In the genomic region with DNA sequence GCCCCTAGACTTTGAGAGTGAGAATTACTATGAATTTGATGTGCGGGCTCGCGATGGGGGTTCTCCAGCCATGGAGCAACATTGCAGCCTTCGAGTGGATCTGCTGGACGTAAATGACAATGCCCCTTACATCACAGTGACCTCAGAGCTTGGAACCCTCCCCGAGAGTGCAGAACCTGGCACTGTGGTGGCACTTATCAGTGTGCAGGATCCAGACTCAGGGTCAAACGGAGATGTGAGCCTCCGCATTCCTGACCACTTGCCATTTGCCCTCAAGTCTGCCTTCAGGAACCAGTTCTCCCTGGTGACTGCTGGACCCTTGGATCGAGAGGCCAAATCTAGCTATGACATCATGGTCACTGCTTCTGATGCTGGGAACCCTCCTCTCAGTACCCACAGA, we compare ENCODE assay signal across 19 cellular contexts. TPM values are rescaled to one million over a fixed set of nuclear protein-coding genes. Genes with fewer than 3 reads are reported as not detected.
DNase-seq lines count a peak whose midpoint lies in the region; ATAC-seq, FAIRE-seq and TF ChIP-seq lines count a peak whose summit lies in the region.
"Had no signal": no experiment of that assay in that cellular context is flagged by ENCODE, and none has a peak within 500 bp of the region (broad histone marks: within the 10 kb centered on the region; RNA-seq: fewer than 3 reads in every experiment).

No MANE protein-coding gene starts in this region.

- H3K4me2 ChIP-seq in HepG2 (ENCODE audit: low read depth, low read length): no peak overlapping the region

- TF ChIP-seq CTCF in HepG2 (CRISPR knock-in tag; IDR thresholded peaks at IDR 0.05) (no peak), right lobe of liver (IDR thresholded peaks at IDR 0.05) (no peak), endodermal cell (conservative IDR thresholded peaks at IDR 0.05) (no peak), nephron (IDR thresholded peaks at IDR 0.05; ENCODE audit: unreplicated experiment in 3 of 3) (no peak), uterus (IDR thresholded peaks at IDR 0.05) (no peak)

- H3K36me3 Mint-ChIP-seq in endodermal cell (ENCODE audit: low read depth) (peaks cover 22% of the 10 kb centered on the region), nephron (ENCODE audit: low read depth) (peaks cover 82% of the 10 kb centered on the region), T-cell (no peaks in the 10 kb centered on the region)

- H3K27ac ChIP-seq in HepG2 (ENCODE audit: extremely low read length, insufficient read depth, low read length): no peak overlapping the region
- no peak overlapping the region for H3K27ac ChIP-seq in right lobe of liver
- no peak overlapping the region for H3K27ac ChIP-seq in endodermal cell (ENCODE audit: low read depth, low read length)
- no peak overlapping the region for H3K27ac ChIP-seq in uterus
- H3K27ac ChIP-seq: C4-2B, GM23248, Peyer's patch had no signal

- H3K9me3 ChIP-seq in HepG2 (ENCODE audit: low read length): no peaks in the 10 kb centered on the region
- no peaks in the 10 kb centered on the region for H3K9me3 ChIP-seq in right lobe of liver
- no peaks in the 10 kb centered on the region for H3K9me3 ChIP-seq in endodermal cell (ENCODE audit: control insufficient read depth, low read length)
- no peaks in the 10 kb centered on the region for H3K9me3 ChIP-seq in uterus
- H3K9me3 ChIP-seq: Peyer's patch had no signal

- H3K4me3 ChIP-seq in HepG2 (replicated peaks in 1 of 3; ENCODE audit: insufficient read depth in 1 of 3, low read depth in 2 of 3, low read length in 3 of 3) (no peak overlapping the region), right lobe of liver (no peak overlapping the region), endodermal cell (ENCODE audit: low read length) (no peak overlapping the region), uterus (no peak overlapping the region)
- H3K4me3 ChIP-seq: GM23248 had no signal

- H4K20me1 ChIP-seq in HepG2 (ENCODE audit: insufficient read depth, low read length): no peaks in the 10 kb centered on the region

- TF ChIP-seq POLR2A in HepG2 (IDR thresholded peaks at IDR 0.05; ENCODE audit: insufficient read depth in 1 of 2, low read depth in 2 of 2, low read length in 2 of 2): no peak
- TF ChIP-seq POLR2A in right lobe of liver (IDR thresholded peaks at IDR 0.05): no peak
- no peak for TF ChIP-seq POLR2A in uterus (IDR thresholded peaks at IDR 0.05)

- no peak overlapping the region for H3K9ac ChIP-seq in HepG2 (ENCODE audit: insufficient read depth, low read depth, low read length)
- H3K9ac ChIP-seq in endodermal cell (ENCODE audit: extremely low read depth, low read length, poor library complexity, severe bottlenecking): no peak overlapping the region
- H3K9ac ChIP-seq: GM23248 had no signal

- no peaks in the 10 kb centered on the region for H3K4me1 ChIP-seq in HepG2 (ENCODE audit: insufficient read depth, low read length)
- no peaks in the 10 kb centered on the region for H3K4me1 ChIP-seq in right lobe of liver
- peaks cover 12% of the 10 kb centered on the region for H3K4me1 ChIP-seq in endodermal cell (ENCODE audit: control insufficient read depth, insufficient read depth, low read length)
- no peaks in the 10 kb centered on the region for H3K4me1 ChIP-seq in uterus
- H3K4me1 ChIP-seq: Peyer's patch had no signal

- TF ChIP-seq EP300 in HepG2 (IDR thresholded peaks at IDR 0.05; ENCODE audit: low read depth in 2 of 2, low read length in 2 of 2): no peak
- TF ChIP-seq EP300 in HepG2 (CRISPR knock-in tag; IDR thresholded peaks at IDR 0.05; ENCODE audit: borderline replicate concordance): no peak

- DNase-seq in HepG2 (ENCODE audit: low spot score) (no peak), right lobe of liver (no peak), endodermal cell (no peak), GM19239 (ENCODE audit: insufficient read length, low spot score) (no peak), LoVo (ENCODE audit: low spot score) (no peak), T-cell (no peak), uterus (no peak)
- DNase-seq: DMS153, EL, GM23248, NCI-H1417 treated with DMSO at 0.1 percent for 48 hours, NCI-H2081, NCI-H510A treated with DMSO at 0.1 percent for 48 hours, Peyer's patch, Right ventricle myocardium superior had no signal

- H2AFZ ChIP-seq in HepG2 (ENCODE audit: low read length): no peak overlapping the region
- H2AFZ ChIP-seq: GM23248 had no signal

- H3K27me3 Mint-ChIP-seq in endodermal cell (ENCODE audit: insufficient read depth) (peaks cover 61% of the 10 kb centered on the region), nephron (ENCODE audit: low read depth) (no peaks in the 10 kb centered on the region), T-cell (peaks cover 77 to 97% of the 10 kb centered on the region in 2 donors)

- FAIRE-seq in HepG2 (lab: Jason Lieb, UNC): no peak
- no peak for FAIRE-seq in GM19239 (lab: Jason Lieb, UNC)
- FAIRE-seq: GM18507 had no signal

- H3K4me3 Mint-ChIP-seq in endodermal cell: peak overlapping the region; percentile 6
- peak overlapping the region; percentile 40 to 86 (median 73) for H3K4me3 Mint-ChIP-seq in nephron
- peak overlapping the region in 1 of 3 donors; percentile 38 for H3K4me3 Mint-ChIP-seq in T-cell

- no TSS peak for BruUV-seq in HepG2 (replicated peaks; lab: Mats Ljungman, UMichigan)

- H3K27ac Mint-ChIP-seq in endodermal cell (no peak overlapping the region), nephron (no peak overlapping the region), T-cell (no peak overlapping the region)

- H3K4me1 Mint-ChIP-seq in endodermal cell (peaks cover 32% of the 10 kb centered on the region), nephron (peaks cover 37% of the 10 kb centered on the region), T-cell (peaks cover 11 to 26% (median 22%) of the 10 kb centered on the region in 3 donors)

- H3K9me3 Mint-ChIP-seq in endodermal cell (no peaks in the 10 kb centered on the region), nephron (peaks cover 48% of the 10 kb centered on the region), T-cell (no peaks in the 10 kb centered on the region)

- in situ Hi-C loops in HepG2 (cut with HindIII; ENCODE audit: extremely low pct_ligation_motif_present, low pct_unique_long_range_greater_than_20kb): no loop called here

- ATAC-seq in HepG2 (no peak), right lobe of liver (no peak), T-cell (replicated peaks in 1 of 4) (no peak)

- no peaks in the 10 kb centered on the region for H3K36me3 ChIP-seq in HepG2 (replicated peaks in 1 of 2; ENCODE audit: control insufficient read depth in 1 of 2, insufficient read depth in 2 of 2, low read length in 2 of 2)
- no peaks in the 10 kb centered on the region for H3K36me3 ChIP-seq in right lobe of liver
- no peaks in the 10 kb centered on the region for H3K36me3 ChIP-seq in endodermal cell (ENCODE audit: control insufficient read depth, insufficient read depth, low read length)
- H3K36me3 ChIP-seq in uterus: no peaks in the 10 kb centered on the region
- H3K36me3 ChIP-seq: Peyer's patch had no signal

- peaks cover 3 to 33% of the 10 kb centered on the region in 2 experiments for H3K27me3 ChIP-seq in HepG2 (ENCODE audit: control insufficient read depth in 1 of 2, insufficient read depth in 2 of 2, low read length in 2 of 2)
- H3K27me3 ChIP-seq in right lobe of liver: no peaks in the 10 kb centered on the region
- peaks cover 14% of the 10 kb centered on the region for H3K27me3 ChIP-seq in endodermal cell (ENCODE audit: control insufficient read depth, insufficient read depth, low read length, poor library complexity, severe bottlenecking)
- no peaks in the 10 kb centered on the region for H3K27me3 ChIP-seq in uterus
- H3K27me3 ChIP-seq: Peyer's patch had no signal

- H3K79me2 ChIP-seq in HepG2 (ENCODE audit: insufficient read depth, low read length): no peaks in the 10 kb centered on the region

- WGBS in HepG2 (ENCODE audit: low lambda C conversion rate): 86% methylated on average over 5 of the region's 9 CpGs
- WGBS in right lobe of liver (ENCODE audit: insufficient coverage, low coverage, low lambda C conversion rate, missing lambda C conversion rate): 75% methylated on average over 3 of the region's 9 CpGs
- 93 to 99% methylated on average over 8 to 9 of the region's 9 CpGs for WGBS in endodermal cell (ENCODE audit: insufficient coverage in 1 of 2, insufficient read length in 1 of 2), 2 experiments

- intact Hi-C loops in HepG2 (cut with micrococcal nuclease; ENCODE audit: unreplicated experiment) (no loop called here), right lobe of liver (cut with DNase I) (no loop called here), uterus (cut with DNase I; ENCODE audit: low total_unique reads) (no loop called here)

- TF ChIP-seq RAD21 in HepG2 (CRISPR knock-in tag; IDR thresholded peaks at IDR 0.05): no peak

- CTCF ChIA-PET in HepG2 (lab: Yijun Ruan, JAX; ENCODE audit: low intra/inter-chr PET ratio, low total read pairs) (no interaction called here), T-cell (lab: Charles Lee) (interaction anchor here in 1 of 2 donors (0.5 kb wide), 1 partner anchor 240 kb away, joined by 3 read pairs; no protein-coding TSS in a partner anchor)

- POLR2A ChIA-PET in HepG2 (lab: Yijun Ruan, JAX): no interaction called here
- POLR2A ChIA-PET in T-cell (lab: Charles Lee): no interaction called here

RNA-seq across cellular contexts. Expression of gene PCDHGC4, which starts 1.3 kb away (rescaled TPM):
- total RNA-seq in HepG2 (2016; rRNA removed; fragmentation: Illumina TruSeq; extraction: Trizol) (0.07 TPM in 1 of 2 replicates, not detected in the other), right lobe of liver (10 to 100 TPM in 1 of 6 experiments, under 1 TPM in 5; 0.20 to 10.7 (median 0.34) TPM), endodermal cell (1 to 10 TPM; 2.6 to 3.0 TPM), T-cell (under 1 TPM in 2 of 5 donors, not detected in 3; 0.18 to 0.51 TPM), uterus (1 to 10 TPM; 2.9 to 8.0 (median 6.7) TPM)
- total RNA-seq in HepG2 (2016; cell fraction: cytosol; rRNA removed; fragmentation: Illumina TruSeq; extraction: Trizol; ENCODE audit: low read depth): not detected in 2 replicates
- total RNA-seq in HepG2 (2016; cell fraction: insoluble cytoplasmic fraction; rRNA removed; fragmentation: Illumina TruSeq; extraction: Trizol): 0.11 TPM in 1 of 2 replicates, not detected in the other
- not detected in 2 replicates for total RNA-seq in HepG2 (2016; cell fraction: membrane; rRNA removed; fragmentation: Illumina TruSeq; extraction: Trizol)
- total RNA-seq in HepG2 (2016; cell fraction: nucleus; rRNA removed; fragmentation: Illumina TruSeq; extraction: Trizol): 0.44 and 0.47 TPM in 2 replicates
- polyA plus RNA-seq in HepG2 (2011; rRNA removed): 0.10 TPM in 1 of 2 replicates, not detected in the other
- not detected in 2 replicates for polyA plus RNA-seq in HepG2 (2011; cell fraction: cytosol; rRNA removed)
- polyA plus RNA-seq in HepG2 (2011; cell fraction: nucleus; rRNA removed): 0.07 and 0.11 TPM in 2 replicates
- polyA plus RNA-seq in HepG2 (2012): not detected in 2 replicates
- not detected in 2 replicates for polyA plus RNA-seq in HepG2 (2016; cell fraction: cytosol; fragmentation: Illumina TruSeq; extraction: Trizol; ENCODE audit: low read depth)
- not detected in 2 replicates for polyA plus RNA-seq in HepG2 (2016; cell fraction: insoluble cytoplasmic fraction; fragmentation: Illumina TruSeq; extraction: Trizol; ENCODE audit: low read depth)
- not detected in 2 replicates for polyA plus RNA-seq in HepG2 (2016; cell fraction: membrane; fragmentation: Illumina TruSeq; extraction: Trizol; ENCODE audit: low read depth)
- not detected in 2 replicates for polyA plus RNA-seq in HepG2 (2016; cell fraction: nucleus; fragmentation: Illumina TruSeq; extraction: Trizol; ENCODE audit: insufficient read depth, low read depth)
- 0.21 and 0.34 TPM in 2 replicates for polyA minus RNA-seq in HepG2 (2011; rRNA and poly(A)+ RNA removed; ENCODE audit: low replicate concordance)
- polyA minus RNA-seq in HepG2 (2011; cell fraction: cytosol; rRNA and poly(A)+ RNA removed): not detected in 2 replicates
- 0.39 and 0.99 TPM in 2 replicates for polyA minus RNA-seq in HepG2 (2011; cell fraction: nucleus; rRNA and poly(A)+ RNA removed)
- 22.9 TPM for polyA plus RNA-seq in endodermal cell (2013, experiment 1 of 2)
- polyA plus RNA-seq in endodermal cell (2013, experiment 2 of 2): 22.7 TPM
- total RNA-seq: A172 had no signal

RNA-seq across cellular contexts. Expression of gene PCDHGC5, which starts 2.8 kb away (rescaled TPM):
- total RNA-seq in HepG2 (2016; rRNA removed; fragmentation: Illumina TruSeq; extraction: Trizol): not detected in 2 replicates
- total RNA-seq in HepG2 (2016; cell fraction: cytosol; rRNA removed; fragmentation: Illumina TruSeq; extraction: Trizol; ENCODE audit: low read depth): not detected in 2 replicates
- 0.06 TPM in 1 of 2 replicates, not detected in the other for total RNA-seq in HepG2 (2016; cell fraction: insoluble cytoplasmic fraction; rRNA removed; fragmentation: Illumina TruSeq; extraction: Trizol)
- not detected in 2 replicates for total RNA-seq in HepG2 (2016; cell fraction: membrane; rRNA removed; fragmentation: Illumina TruSeq; extraction: Trizol)
- total RNA-seq in HepG2 (2016; cell fraction: nucleus; rRNA removed; fragmentation: Illumina TruSeq; extraction: Trizol): 0.13 TPM in 1 of 2 replicates, not detected in the other
- 0.03 TPM in 1 of 2 replicates, not detected in the other for polyA plus RNA-seq in HepG2 (2011; rRNA removed)
- polyA plus RNA-seq in HepG2 (2011; cell fraction: cytosol; rRNA removed): not detected in 2 replicates
- 0.21 and 0.23 TPM in 2 replicates for polyA plus RNA-seq in HepG2 (2011; cell fraction: nucleus; rRNA removed)
- not detected in 2 replicates for polyA plus RNA-seq in HepG2 (2012)
- not detected in 2 replicates for polyA plus RNA-seq in HepG2 (2016; cell fraction: cytosol; fragmentation: Illumina TruSeq; extraction: Trizol; ENCODE audit: low read depth)
- not detected in 2 replicates for polyA plus RNA-seq in HepG2 (2016; cell fraction: insoluble cytoplasmic fraction; fragmentation: Illumina TruSeq; extraction: Trizol; ENCODE audit: low read depth)
- polyA plus RNA-seq in HepG2 (2016; cell fraction: membrane; fragmentation: Illumina TruSeq; extraction: Trizol; ENCODE audit: low read depth): not detected in 2 replicates
- polyA plus RNA-seq in HepG2 (2016; cell fraction: nucleus; fragmentation: Illumina TruSeq; extraction: Trizol; ENCODE audit: insufficient read depth, low read depth): 0.25 TPM in 1 of 2 replicates, not detected in the other
- polyA minus RNA-seq in HepG2 (2011; rRNA and poly(A)+ RNA removed; ENCODE audit: low replicate concordance): 0.74 TPM in 1 of 2 replicates, not detected in the other
- polyA minus RNA-seq in HepG2 (2011; cell fraction: cytosol; rRNA and poly(A)+ RNA removed): not detected in 2 replicates
- polyA minus RNA-seq in HepG2 (2011; cell fraction: nucleus; rRNA and poly(A)+ RNA removed): 0.37 and 0.39 TPM in 2 replicates
- total RNA-seq in right lobe of liver: under 1 TPM; 0.24 to 0.37 (median 0.32) TPM
- total RNA-seq in endodermal cell: 1 to 10 TPM in 1 of 2 donors, under 1 TPM in 1; 0.71 to 1.8 TPM
- polyA plus RNA-seq in endodermal cell (2013, experiment 1 of 2): 1.7 TPM
- polyA plus RNA-seq in endodermal cell (2013, experiment 2 of 2): 1.9 TPM
- total RNA-seq in T-cell: not detected
- 1 to 10 TPM in 3 of 4 donors, under 1 TPM in 1; under 0.01 to 7.5 (median 3.4) TPM for total RNA-seq in uterus

RNA-seq across cellular contexts. Expression of gene PCDHGC3, which starts 10.3 kb away (rescaled TPM):
- total RNA-seq in HepG2 (2016; rRNA removed; fragmentation: Illumina TruSeq; extraction: Trizol): 0.20 and 0.21 TPM in 2 replicates
- not detected in 2 replicates for total RNA-seq in HepG2 (2016; cell fraction: cytosol; rRNA removed; fragmentation: Illumina TruSeq; extraction: Trizol; ENCODE audit: low read depth)
- total RNA-seq in HepG2 (2016; cell fraction: insoluble cytoplasmic fraction; rRNA removed; fragmentation: Illumina TruSeq; extraction: Trizol): 0.15 and 0.80 TPM in 2 replicates
- 0.22 and 0.34 TPM in 2 replicates for total RNA-seq in HepG2 (2016; cell fraction: membrane; rRNA removed; fragmentation: Illumina TruSeq; extraction: Trizol)
- total RNA-seq in HepG2 (2016; cell fraction: nucleus; rRNA removed; fragmentation: Illumina TruSeq; extraction: Trizol): 0.63 and 0.87 TPM in 2 replicates
- polyA plus RNA-seq in HepG2 (2011; rRNA removed): 0.20 and 0.30 TPM in 2 replicates
- 0.11 and 0.19 TPM in 2 replicates for polyA plus RNA-seq in HepG2 (2011; cell fraction: cytosol; rRNA removed)
- 0.21 and 0.23 TPM in 2 replicates for polyA plus RNA-seq in HepG2 (2011; cell fraction: nucleus; rRNA removed)
- 0.11 and 0.71 TPM in 2 replicates for polyA plus RNA-seq in HepG2 (2012)
- polyA plus RNA-seq in HepG2 (2016; cell fraction: cytosol; fragmentation: Illumina TruSeq; extraction: Trizol; ENCODE audit: low read depth): 0.09 and 0.20 TPM in 2 replicates
- 0.51 and 0.79 TPM in 2 replicates for polyA plus RNA-seq in HepG2 (2016; cell fraction: insoluble cytoplasmic fraction; fragmentation: Illumina TruSeq; extraction: Trizol; ENCODE audit: low read depth)
- 0.39 and 0.57 TPM in 2 replicates for polyA plus RNA-seq in HepG2 (2016; cell fraction: membrane; fragmentation: Illumina TruSeq; extraction: Trizol; ENCODE audit: low read depth)
- polyA plus RNA-seq in HepG2 (2016; cell fraction: nucleus; fragmentation: Illumina TruSeq; extraction: Trizol; ENCODE audit: insufficient read depth, low read depth): 3.5 and 4.2 TPM in 2 replicates
- 0.24 TPM in 1 of 2 replicates, not detected in the other for polyA minus RNA-seq in HepG2 (2011; rRNA and poly(A)+ RNA removed; ENCODE audit: low replicate concordance)
- 0.20 TPM in 1 of 2 replicates, not detected in the other for polyA minus RNA-seq in HepG2 (2011; cell fraction: cytosol; rRNA and poly(A)+ RNA removed)
- 0.77 and 0.87 TPM in 2 replicates for polyA minus RNA-seq in HepG2 (2011; cell fraction: nucleus; rRNA and poly(A)+ RNA removed)
- 10 to 100 TPM in 1 of 6 experiments, 1 to 10 TPM in 5; 6.1 to 10.6 (median 7.6) TPM for total RNA-seq in right lobe of liver
- total RNA-seq in endodermal cell: 10 to 100 TPM; 13.9 to 27.6 TPM
- polyA plus RNA-seq in endodermal cell (2013, experiment 1 of 2): 56.9 TPM
- 55.8 TPM for polyA plus RNA-seq in endodermal cell (2013, experiment 2 of 2)
- total RNA-seq in T-cell: under 1 TPM in 4 of 5 donors, not detected in 1; 0.12 to 0.30 (median 0.24) TPM
- total RNA-seq in uterus: 100 to 1,000 TPM in 3 of 4 donors, 10 to 100 TPM in 1; 25.9 to 146 (median 123) TPM

RNA-seq across cellular contexts. Expression of gene PCDHGA12, which starts 55.8 kb away (rescaled TPM):
- total RNA-seq in HepG2 (2016; rRNA removed; fragmentation: Illumina TruSeq; extraction: Trizol) (0.13 TPM in 1 of 2 replicates, not detected in the other), right lobe of liver (1 to 10 TPM in 4 of 6 experiments, under 1 TPM in 2; 0.73 to 1.6 (median 1.3) TPM), endodermal cell (1 to 10 TPM; 1.4 to 4.1 TPM), T-cell (under 1 TPM in 4 of 5 donors, not detected in 1; 0.09 to 0.53 (median 0.22) TPM), uterus (10 to 100 TPM in 3 of 4 donors, 1 to 10 TPM in 1; 2.9 to 22.0 (median 14.5) TPM)
- total RNA-seq in HepG2 (2016; cell fraction: cytosol; rRNA removed; fragmentation: Illumina TruSeq; extraction: Trizol; ENCODE audit: low read depth): not detected in 2 replicates
- total RNA-seq in HepG2 (2016; cell fraction: insoluble cytoplasmic fraction; rRNA removed; fragmentation: Illumina TruSeq; extraction: Trizol): 0.06 and 0.13 TPM in 2 replicates
- not detected in 2 replicates for total RNA-seq in HepG2 (2016; cell fraction: membrane; rRNA removed; fragmentation: Illumina TruSeq; extraction: Trizol)
- 0.31 and 0.37 TPM in 2 replicates for total RNA-seq in HepG2 (2016; cell fraction: nucleus; rRNA removed; fragmentation: Illumina TruSeq; extraction: Trizol)
- polyA plus RNA-seq in HepG2 (2011; rRNA removed): 0.03 and 0.07 TPM in 2 replicates
- not detected in 2 replicates for polyA plus RNA-seq in HepG2 (2011; cell fraction: cytosol; rRNA removed)
- polyA plus RNA-seq in HepG2 (2011; cell fraction: nucleus; rRNA removed): 0.42 and 0.54 TPM in 2 replicates
- not detected in 2 replicates for polyA plus RNA-seq in HepG2 (2012)
- polyA plus RNA-seq in HepG2 (2016; cell fraction: cytosol; fragmentation: Illumina TruSeq; extraction: Trizol; ENCODE audit: low read depth): not detected in 2 replicates
- not detected in 2 replicates for polyA plus RNA-seq in HepG2 (2016; cell fraction: insoluble cytoplasmic fraction; fragmentation: Illumina TruSeq; extraction: Trizol; ENCODE audit: low read depth)
- not detected in 2 replicates for polyA plus RNA-seq in HepG2 (2016; cell fraction: membrane; fragmentation: Illumina TruSeq; extraction: Trizol; ENCODE audit: low read depth)
- polyA plus RNA-seq in HepG2 (2016; cell fraction: nucleus; fragmentation: Illumina TruSeq; extraction: Trizol; ENCODE audit: insufficient read depth, low read depth): not detected in 2 replicates
- 0.26 TPM in 1 of 2 replicates, not detected in the other for polyA minus RNA-seq in HepG2 (2011; rRNA and poly(A)+ RNA removed; ENCODE audit: low replicate concordance)
- not detected in 2 replicates for polyA minus RNA-seq in HepG2 (2011; cell fraction: cytosol; rRNA and poly(A)+ RNA removed)
- polyA minus RNA-seq in HepG2 (2011; cell fraction: nucleus; rRNA and poly(A)+ RNA removed): 0.90 and 1.7 TPM in 2 replicates
- 0.25 TPM for polyA plus RNA-seq in endodermal cell (2013, experiment 1 of 2)
- polyA plus RNA-seq in endodermal cell (2013, experiment 2 of 2): 0.25 TPM
- total RNA-seq: A172 had no signal
